1 cellular context compared by ENCODE assay signal in genomic region chr19:11141937-11142527, GRCh38.
TF ChIP-seq lines count a peak whose summit lies in the region.

No MANE protein-coding gene starts in this region.

TF ChIP-seq in IMR-90, 13 proteins besides CTCF, POLR2A, EP300 and RAD21 (continued from another document):
- no peak for TF ChIP-seq USF2 (IDR thresholded peaks at IDR 0.05; ENCODE audit: low read depth, low read length)
- TF ChIP-seq MAZ (IDR thresholded peaks at IDR 0.05; ENCODE audit: borderline replicate concordance, low read depth, low read length): no peak
- TF ChIP-seq BHLHE40 (IDR thresholded peaks at IDR 0.05; ENCODE audit: low read depth, low read length): no peak
